In the genomic region with DNA sequence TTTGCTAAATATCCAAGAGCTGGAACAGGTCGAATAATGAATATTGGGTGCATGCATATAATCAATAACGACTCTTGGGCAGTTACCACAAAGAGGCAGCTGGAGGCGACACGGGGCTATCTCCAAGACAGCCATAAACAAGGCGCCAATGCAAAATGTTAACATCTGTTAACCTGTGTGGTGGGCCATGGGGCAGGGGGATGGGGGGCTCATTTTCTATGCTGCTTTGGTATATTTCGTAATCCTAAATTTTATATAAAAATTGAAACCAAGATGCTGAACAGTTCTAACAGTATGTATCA, we compare ENCODE assay signal across 1 cellular context.
TF ChIP-seq lines count a peak whose summit lies in the region.

No MANE protein-coding gene starts in this region.

TF ChIP-seq in K562, 482 proteins besides CTCF, POLR2A, EP300 and RAD21 (continued from another document):
- TF ChIP-seq CEBPB (tag; IDR thresholded peaks at IDR 0.05): peak; percentile 44
- TF ChIP-seq CEBPG (CRISPR knock-in tag; IDR thresholded peaks at IDR 0.05): no peak
- TF ChIP-seq CEBPG (tag; conservative IDR thresholded peaks at IDR 0.05 in 1 of 2, IDR thresholded peaks at IDR 0.05 in 1 of 2): 0 out of 4 replicates have a peak, but pooled peaks of 1 of the 2 experiments have one; percentile 44
TF ChIP-seq in K562: peak in this region for 2.
